In genomic region chr11:118205979-118206611, GRCh38 we compare ENCODE assay signal across 1 cellular context.
TF ChIP-seq lines count a peak whose summit lies in the region.

No MANE protein-coding gene starts in this region.

TF ChIP-seq in K562, 482 proteins besides CTCF, POLR2A, EP300 and RAD21:
- peak; percentile 25; the same call in 1 of the 2 replicates for TF ChIP-seq SPI1 (IDR thresholded peaks at IDR 0.05; ENCODE audit: borderline replicate concordance, low read depth, low read length)
- TF ChIP-seq, protein P1, sequence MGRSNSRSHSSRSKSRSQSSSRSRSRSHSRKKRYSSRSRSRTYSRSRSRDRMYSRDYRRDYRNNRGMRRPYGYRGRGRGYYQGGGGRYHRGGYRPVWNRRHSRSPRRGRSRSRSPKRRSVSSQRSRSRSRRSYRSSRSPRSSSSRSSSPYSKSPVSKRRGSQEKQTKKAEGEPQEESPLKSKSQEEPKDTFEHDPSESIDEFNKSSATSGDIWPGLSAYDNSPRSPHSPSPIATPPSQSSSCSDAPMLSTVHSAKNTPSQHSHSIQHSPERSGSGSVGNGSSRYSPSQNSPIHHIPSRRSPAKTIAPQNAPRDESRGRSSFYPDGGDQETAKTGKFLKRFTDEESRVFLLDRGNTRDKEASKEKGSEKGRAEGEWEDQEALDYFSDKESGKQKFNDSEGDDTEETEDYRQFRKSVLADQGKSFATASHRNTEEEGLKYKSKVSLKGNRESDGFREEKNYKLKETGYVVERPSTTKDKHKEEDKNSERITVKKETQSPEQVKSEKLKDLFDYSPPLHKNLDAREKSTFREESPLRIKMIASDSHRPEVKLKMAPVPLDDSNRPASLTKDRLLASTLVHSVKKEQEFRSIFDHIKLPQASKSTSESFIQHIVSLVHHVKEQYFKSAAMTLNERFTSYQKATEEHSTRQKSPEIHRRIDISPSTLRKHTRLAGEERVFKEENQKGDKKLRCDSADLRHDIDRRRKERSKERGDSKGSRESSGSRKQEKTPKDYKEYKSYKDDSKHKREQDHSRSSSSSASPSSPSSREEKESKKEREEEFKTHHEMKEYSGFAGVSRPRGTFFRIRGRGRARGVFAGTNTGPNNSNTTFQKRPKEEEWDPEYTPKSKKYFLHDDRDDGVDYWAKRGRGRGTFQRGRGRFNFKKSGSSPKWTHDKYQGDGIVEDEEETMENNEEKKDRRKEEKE (IDR thresholded peaks at IDR 0.05; ENCODE audit: borderline replicate concordance in 1 of 2, control insufficient read depth in 1 of 2, low read depth in 2 of 2, low read length in 1 of 2), result no peak
